Comparison of ENCODE assay signal across 8 cellular contexts in genomic region chr14:52553671-52554575, GRCh38. TPM values are rescaled to one million over a fixed set of nuclear protein-coding genes. Genes with fewer than 3 reads are reported as not detected.
DNase-seq lines count a peak whose midpoint lies in the region; ATAC-seq and TF ChIP-seq lines count a peak whose summit lies in the region.

No MANE protein-coding gene starts in this region.

- no peaks in the 10 kb centered on the region for H3K9me3 Mint-ChIP-seq in Caco-2 (ENCODE audit: unreplicated experiment)
- no peaks in the 10 kb centered on the region for H3K9me3 Mint-ChIP-seq in activated T-helper 2 cell treated with anti-CD3 and anti-CD28 coated beads, Interferon-gamma antibody, Interleukin-2, Interleukin-4, amounts not matched to agents 10 μg/mL and 5 μg/mL and 100 μg/mL, durations not matched to agents 14 hours and 24 hours and 36 hours

- no peak for TF ChIP-seq CTCF in Caco-2 (IDR thresholded peaks at IDR 0.05; ENCODE audit: insufficient read depth in 1 of 2, low read depth in 1 of 2, low read length in 1 of 2, severe bottlenecking in 1 of 2, unreplicated experiment in 1 of 2)
- TF ChIP-seq CTCF in Panc1 (IDR thresholded peaks at IDR 0.05) = no peak
- peak in 1 of 2 donors; percentile 10 for TF ChIP-seq CTCF in fibroblast of lung (conservative IDR thresholded peaks at IDR 0.05 in 1 of 2, IDR thresholded peaks at IDR 0.05 in 1 of 2; ENCODE audit: low read depth in 1 of 2, low read length in 2 of 2)

- POLR2A ChIA-PET in Caco-2 (lab: Charles Lee) (interaction anchor here (0.5 kb wide), 1 partner anchor 201 kb away, joined by 3 read pairs; no protein-coding TSS in a partner anchor), Panc1 (lab: Charles Lee) (no interaction called here)

- no peaks in the 10 kb centered on the region for H4K20me1 ChIP-seq in fibroblast of lung (ENCODE audit: control insufficient read depth, extremely low read depth, insufficient read depth, low read length)

- H3K27me3 ChIP-seq in Caco-2 (replicated peaks; ENCODE audit: control insufficient read depth, insufficient read depth, low read length) (no peaks in the 10 kb centered on the region), Panc1 (ENCODE audit: control insufficient read depth, insufficient read depth, low read length) (no peaks in the 10 kb centered on the region; the same call in 1 of the 2 replicates), fibroblast of lung (ENCODE audit: control insufficient read depth, insufficient read depth, low read length) (no peaks in the 10 kb centered on the region)

- peaks cover 16% of the 10 kb centered on the region for H3K4me1 Mint-ChIP-seq in Caco-2 (ENCODE audit: low read depth, unreplicated experiment)
- H3K4me1 Mint-ChIP-seq in activated T-helper 2 cell treated with anti-CD3 and anti-CD28 coated beads, Interferon-gamma antibody, Interleukin-2, Interleukin-4, amounts not matched to agents 10 μg/mL and 5 μg/mL and 100 μg/mL, durations not matched to agents 14 hours and 24 hours and 36 hours (ENCODE audit: low read depth) = peaks cover 24% of the 10 kb centered on the region

- peaks cover 7% of the 10 kb centered on the region; the same call in 1 of the 2 replicates for H3K4me1 ChIP-seq in Caco-2
- peaks cover 14% of the 10 kb centered on the region for H3K4me1 ChIP-seq in Panc1 (ENCODE audit: control insufficient read depth, insufficient read depth, low read length)
- H3K4me1 ChIP-seq in fibroblast of lung (ENCODE audit: control insufficient read depth, extremely low read depth, insufficient read depth, low read length) = peaks cover 2% of the 10 kb centered on the region

- H3K36me3 ChIP-seq in Caco-2 (ENCODE audit: control insufficient read depth, insufficient read depth, low read length) (no peaks in the 10 kb centered on the region), KOPT-K1 (ENCODE audit: insufficient read depth, low read length) (no peaks in the 10 kb centered on the region), Panc1 (ENCODE audit: control insufficient read depth, insufficient read depth, low read length) (no peaks in the 10 kb centered on the region), fibroblast of lung (ENCODE audit: control insufficient read depth, insufficient read depth, low read length) (no peaks in the 10 kb centered on the region)

- peak overlapping the region; percentile 41 for H3K9ac ChIP-seq in fibroblast of lung (ENCODE audit: insufficient read depth, low read length)

- no peaks in the 10 kb centered on the region for H3K79me2 ChIP-seq in fibroblast of lung (ENCODE audit: control insufficient read depth, insufficient read depth, low read length)

- peak overlapping the region; percentile 47 for H3K27ac ChIP-seq in KOPT-K1 (ENCODE audit: low read depth, low read length, poor library complexity, severe bottlenecking)
- H3K27ac ChIP-seq in Panc1 (ENCODE audit: low read length) = no peak overlapping the region
- H3K27ac ChIP-seq in fibroblast of lung (ENCODE audit: insufficient read depth, low read length) = no peak overlapping the region

- H3K9me3 ChIP-seq in Caco-2 (0 out of 2 replicates have a peak, but pooled peaks cover 4% of the 10 kb centered on the region), KOPT-K1 (ENCODE audit: insufficient read depth, low read length, poor library complexity, severe bottlenecking) (peaks cover 10% of the 10 kb centered on the region), Panc1 (ENCODE audit: control insufficient read depth, insufficient read depth, low read depth, low read length) (no peaks in the 10 kb centered on the region), fibroblast of lung (ENCODE audit: control insufficient read depth, insufficient read depth, low read depth, low read length) (no peaks in the 10 kb centered on the region)

- BruUV-seq in Caco-2 (replicated peaks; lab: Mats Ljungman, UMichigan) (TSS peak; percentile 39), Panc1 (replicated peaks; lab: Mats Ljungman, UMichigan) (no TSS peak)

- H2AFZ ChIP-seq in fibroblast of lung (ENCODE audit: low read length) = peak overlapping the region; percentile 95

- H3K4me3 ChIP-seq in Caco-2 (ENCODE audit: low read depth, low read length) = peak overlapping the region; percentile 74
- peak overlapping the region; percentile 60 to 62 for H3K4me3 ChIP-seq in Panc1 (ENCODE audit: low read depth in 2 of 2, low read length in 2 of 2)
- peak overlapping the region; percentile 65 to 77 (median 75) for H3K4me3 ChIP-seq in fibroblast of lung (replicated peaks in 1 of 4; ENCODE audit: control extremely low read depth in 1 of 4, insufficient read depth in 1 of 4, low read depth in 3 of 4, low read length in 4 of 4)

- intact Hi-C loops in Caco-2 (cut with micrococcal nuclease; ENCODE audit: unreplicated experiment) (loop anchor here (10.0 kb wide), 2 partner anchors 111 to 141 kb away; partner anchors contain the start of gene ERO1A), Panc1 (cut with micrococcal nuclease; ENCODE audit: unreplicated experiment) (no loop called here)
- intact Hi-C loops in activated T-helper 2 cell treated with anti-CD3 and anti-CD28 coated beads, Interferon-gamma antibody, Interleukin-2, Interleukin-4, amounts not matched to agents 10 μg/mL and 5 μg/mL and 100 μg/mL, durations not matched to agents 14 hours and 24 hours and 36 hours (cut with micrococcal nuclease) = loop anchor here (2.0 to 10.0 kb wide), 9 partner anchors 23 to 901 kb away; partner anchors contain the start of genes DDHD1 and GNPNAT1

- peaks cover 15% of the 10 kb centered on the region for H3K36me3 Mint-ChIP-seq in Caco-2 (ENCODE audit: insufficient read depth, unreplicated experiment)
- H3K36me3 Mint-ChIP-seq in activated T-helper 2 cell treated with anti-CD3 and anti-CD28 coated beads, Interferon-gamma antibody, Interleukin-2, Interleukin-4, amounts not matched to agents 10 μg/mL and 5 μg/mL and 100 μg/mL, durations not matched to agents 14 hours and 24 hours and 36 hours (ENCODE audit: low read depth) = no peaks in the 10 kb centered on the region

- H3K4me3 Mint-ChIP-seq in Caco-2 (ENCODE audit: unreplicated experiment) = peak overlapping the region; percentile 92
- H3K4me3 Mint-ChIP-seq in activated T-helper 2 cell treated with anti-CD3 and anti-CD28 coated beads, Interferon-gamma antibody, Interleukin-2, Interleukin-4, amounts not matched to agents 10 μg/mL and 5 μg/mL and 100 μg/mL, durations not matched to agents 14 hours and 24 hours and 36 hours (ENCODE audit: low read depth) = peak overlapping the region; percentile 90

- peak overlapping the region; percentile 83 for H3K27ac Mint-ChIP-seq in Caco-2 (ENCODE audit: unreplicated experiment)
- no peak overlapping the region for H3K27ac Mint-ChIP-seq in activated T-helper 2 cell treated with anti-CD3 and anti-CD28 coated beads, Interferon-gamma antibody, Interleukin-2, Interleukin-4, amounts not matched to agents 10 μg/mL and 5 μg/mL and 100 μg/mL, durations not matched to agents 14 hours and 24 hours and 36 hours

- H3K27me3 Mint-ChIP-seq in Caco-2 (ENCODE audit: insufficient read depth, unreplicated experiment) = no peaks in the 10 kb centered on the region
- peaks cover 41% of the 10 kb centered on the region for H3K27me3 Mint-ChIP-seq in activated T-helper 2 cell treated with anti-CD3 and anti-CD28 coated beads, Interferon-gamma antibody, Interleukin-2, Interleukin-4, amounts not matched to agents 10 μg/mL and 5 μg/mL and 100 μg/mL, durations not matched to agents 14 hours and 24 hours and 36 hours (ENCODE audit: low read depth)

- CTCF ChIA-PET in Caco-2 (lab: Charles Lee) (interaction anchor here (0.6 kb wide), 1 partner anchor 509 kb away, joined by 7 read pairs; no protein-coding TSS in a partner anchor), Panc1 (lab: Charles Lee) (no interaction called here)

- peak overlapping the region; percentile 98 for H3K4me2 ChIP-seq in fibroblast of lung (ENCODE audit: extremely low read depth, insufficient read depth, low read length)

- peak; percentile 50 to 55 for DNase-seq in Caco-2
- DNase-seq in Panc1 (ENCODE audit: low read depth, low spot score) = no peak
- peak; percentile 65 for DNase-seq in activated T-helper 2 cell treated with anti-CD3 and anti-CD28 coated beads, Interferon-gamma antibody, Interleukin-2, Interleukin-4, amounts not matched to agents 10 μg/mL and 5 μg/mL and 100 μg/mL, durations not matched to agents 14 hours and 24 hours and 36 hours (ENCODE audit: low spot score)
- peak; percentile 85 to 90 for DNase-seq in fibroblast of lung (ENCODE audit: low read depth in 2 of 2)
- DNase-seq in myocyte (ENCODE audit: low read depth) = peak; percentile 82
- DNase-seq in stimulated activated CD8-positive, alpha-beta memory T cell treated with anti-CD3 and anti-CD28 coated beads, Interleukin-4, amount 100 ng/mL, for 48 hours = peak; percentile 83

- ATAC-seq in Panc1 (no peak), GM18867 (IDR thresholded peaks at IDR 0.05; ENCODE audit: unreplicated experiment) (no peak)

- in situ Hi-C loops in Panc1 (cut with HindIII; ENCODE audit: low pct_unique_long_range_greater_than_20kb, low sequenced_read_pairs) = no loop called here

RNA-seq across cellular contexts. Expression of gene GPR137C, which starts 1.3 kb away (rescaled TPM):
- total RNA-seq in Caco-2 (2022) (1.9 and 2.9 TPM in 2 replicates), Panc1 (2021; ENCODE audit: unreplicated experiment) (2.7 TPM), fibroblast of lung (0.50 and 0.51 TPM in 2 replicates), myocyte (1.2 and 1.6 TPM in 2 replicates)
- 0.85 TPM for polyA plus RNA-seq in Panc1 (2012; ENCODE audit: insufficient read length)
- total RNA-seq in activated T-helper 2 cell treated with anti-CD3 and anti-CD28 coated beads, Interferon-gamma antibody, Interleukin-2, Interleukin-4, amounts not matched to agents 10 μg/mL and 5 μg/mL and 100 μg/mL, durations not matched to agents 14 hours and 24 hours and 36 hours = 0.07 and 0.27 TPM in 2 replicates
- polyA plus RNA-seq in fibroblast of lung = 0.37 and 0.59 TPM in 2 replicates
- 0.30 and 0.48 TPM in 2 replicates for polyA plus RNA-seq in fibroblast of lung (2012)
- polyA minus RNA-seq in fibroblast of lung (ENCODE audit: low replicate concordance) = 0.86 TPM in 1 of 2 replicates, not detected in the other
- polyA plus RNA-seq in myocyte (2012) = 0.79 TPM

RNA-seq across cellular contexts. Expression of gene TXNDC16, which starts 1.6 kb away (rescaled TPM):
- 6.6 and 10.2 TPM in 2 replicates for total RNA-seq in Caco-2 (2022)
- 4.9 TPM for total RNA-seq in Panc1 (2021; ENCODE audit: unreplicated experiment)
- 2.2 TPM for polyA plus RNA-seq in Panc1 (2012; ENCODE audit: insufficient read length)
- 4.7 and 5.2 TPM in 2 replicates for total RNA-seq in activated T-helper 2 cell treated with anti-CD3 and anti-CD28 coated beads, Interferon-gamma antibody, Interleukin-2, Interleukin-4, amounts not matched to agents 10 μg/mL and 5 μg/mL and 100 μg/mL, durations not matched to agents 14 hours and 24 hours and 36 hours
- total RNA-seq in fibroblast of lung = 3.0 and 5.1 TPM in 2 replicates
- polyA plus RNA-seq in fibroblast of lung = 2.5 and 6.6 TPM in 2 replicates
- polyA plus RNA-seq in fibroblast of lung (2012) = 1.9 and 3.9 TPM in 2 replicates
- polyA minus RNA-seq in fibroblast of lung (ENCODE audit: low replicate concordance) = 0.20 and 2.1 TPM in 2 replicates
- 6.7 and 7.6 TPM in 2 replicates for total RNA-seq in myocyte
- 3.7 TPM for polyA plus RNA-seq in myocyte (2012)
